ENCODE assay signal across 7 cellular contexts in the genomic region with DNA sequence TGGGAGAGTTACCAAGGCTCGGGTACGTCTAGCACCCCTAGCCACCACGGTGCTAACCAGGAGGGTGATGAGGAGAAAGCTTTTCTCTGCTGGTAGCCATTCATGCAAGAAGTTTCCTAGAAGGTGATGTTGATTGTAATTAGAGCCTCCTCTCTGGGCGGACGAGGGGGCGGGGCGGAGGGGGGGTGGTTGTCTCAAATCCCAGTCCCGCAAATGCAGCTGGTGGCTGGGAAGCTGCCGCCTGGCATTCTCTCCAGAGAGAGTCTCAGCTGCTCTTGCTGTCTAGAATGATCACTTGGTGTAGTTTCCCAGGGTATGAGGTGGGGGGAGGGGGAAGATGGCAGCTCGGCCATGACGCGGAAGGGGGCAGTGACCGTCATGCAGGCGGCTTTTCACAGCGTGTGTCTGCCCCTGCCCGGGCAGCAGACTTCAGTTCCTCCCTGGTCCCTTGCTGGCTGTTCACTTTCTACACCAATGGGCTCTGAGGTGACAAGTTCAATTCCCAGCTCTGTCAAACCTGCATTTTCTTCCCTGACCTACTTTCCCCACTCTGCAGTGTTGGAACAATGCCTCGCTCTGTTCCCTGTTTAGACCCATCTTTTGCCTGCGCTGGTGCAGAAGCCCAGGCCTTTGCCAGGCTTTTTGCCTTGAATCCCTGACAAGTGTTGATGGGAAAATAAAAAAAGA.
DNase-seq lines count a peak whose midpoint lies in the region; TF ChIP-seq lines count a peak whose summit lies in the region.

No MANE protein-coding gene starts in this region.

- H3K27ac ChIP-seq in layer of hippocampus (ENCODE audit: low read depth, low read length) (peak overlapping the region; percentile 60), substantia nigra (ENCODE audit: low read depth, low read length, poor library complexity, severe bottlenecking) (peak overlapping the region; percentile 7)

- TF ChIP-seq CTCF in choroid plexus epithelial cell (conservative IDR thresholded peaks at IDR 0.05; ENCODE audit: low read depth, low read length) (no peak), GM10266 (IDR thresholded peaks at IDR 0.05; ENCODE audit: control insufficient read depth, insufficient read depth, low read depth, missing control alignments) (no peak)

- peak overlapping the region; percentile 13 for H3K4me3 ChIP-seq in choroid plexus epithelial cell (ENCODE audit: low read depth, low read length)

- peak; percentile 77 for DNase-seq in NCI-H2107 treated with DMSO at 0.1 percent for 48 hours (lab: John Stamatoyannopoulos, UW; ENCODE audit: unreplicated experiment)
- DNase-seq in choroid plexus epithelial cell (ENCODE audit: low read depth), result peak; percentile 36
- peak in 48 of 49 donors; percentile 20 to 96 (median 74) for DNase-seq in substantia nigra (lab: John Stamatoyannopoulos, UW)
- no peak for DNase-seq in GM10266 (ENCODE audit: extremely low spot score)
- DNase-seq in activated naive CD4-positive, alpha-beta T cell treated with anti-CD3 and anti-CD28 coated beads, Interleukin-2, amount 50 U/mL, for 16 hours, result no peak
- no peak for DNase-seq in NCI-H226

- H3K27me3 ChIP-seq in layer of hippocampus (ENCODE audit: control insufficient read depth, insufficient read depth, low read length), result no peaks in the 10 kb centered on the region

Comparison
In these comparisons a context has a peak if more than half of its experiments do, and no peak if none do; other contexts are left out.
1. DNase-seq: peak in NCI-H2107 treated with DMSO at 0.1 percent for 48 hours (single experiment), choroid plexus epithelial cell (single experiment) and substantia nigra (48 of 49); none in GM10266 (single experiment), activated naive CD4-positive, alpha-beta T cell treated with anti-CD3 and anti-CD28 coated beads, Interleukin-2, amount 50 U/mL, for 16 hours (single experiment) and NCI-H226 (single experiment).